Comparison of ENCODE assay signal across 1 cellular context in the genomic region with DNA sequence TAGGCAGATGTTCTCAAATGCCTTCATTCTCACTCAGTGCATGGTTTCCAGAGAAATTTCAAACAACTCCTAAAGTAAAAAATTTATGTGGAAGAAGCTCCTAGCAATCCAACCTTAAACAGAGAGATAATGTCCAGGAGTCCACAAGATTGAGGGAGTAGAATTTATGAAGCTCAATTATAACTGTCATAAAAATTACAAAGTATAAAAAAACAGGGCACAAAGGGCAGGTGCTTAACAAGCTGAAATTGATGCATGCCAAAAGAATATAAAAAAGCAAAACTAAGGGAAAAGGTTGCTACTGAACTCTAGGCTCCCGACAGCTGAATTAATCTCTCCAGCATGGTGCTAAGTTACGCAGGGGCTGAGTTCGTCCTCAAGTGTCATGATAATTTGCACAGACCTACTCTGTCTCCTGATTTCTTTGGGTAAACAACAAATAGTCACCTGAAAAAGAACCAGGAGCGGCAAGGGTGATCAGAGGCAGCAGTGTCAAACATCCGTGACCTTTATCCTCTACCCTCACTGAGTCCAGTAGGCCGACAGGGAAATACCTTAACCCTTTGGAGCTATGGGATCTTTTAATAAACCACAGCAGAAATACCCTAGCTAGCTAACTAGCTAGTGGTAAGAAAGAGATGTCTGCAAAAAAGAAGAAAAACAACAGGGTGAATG.
TF ChIP-seq lines count a peak whose summit lies in the region.

No MANE protein-coding gene starts in this region.

TF ChIP-seq in HepG2, 621 proteins besides CTCF, POLR2A, EP300 and RAD21 (continued from another document and continues in another):
- no peak for TF ChIP-seq ZNF235 (CRISPR knock-in tag; IDR thresholded peaks at IDR 0.05; ENCODE audit: borderline replicate concordance)
- TF ChIP-seq, protein P1, sequence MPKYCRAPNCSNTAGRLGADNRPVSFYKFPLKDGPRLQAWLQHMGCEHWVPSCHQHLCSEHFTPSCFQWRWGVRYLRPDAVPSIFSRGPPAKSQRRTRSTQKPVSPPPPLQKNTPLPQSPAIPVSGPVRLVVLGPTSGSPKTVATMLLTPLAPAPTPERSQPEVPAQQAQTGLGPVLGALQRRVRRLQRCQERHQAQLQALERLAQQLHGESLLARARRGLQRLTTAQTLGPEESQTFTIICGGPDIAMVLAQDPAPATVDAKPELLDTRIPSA (CRISPR knock-in tag; IDR thresholded peaks at IDR 0.05; ENCODE audit: borderline replicate concordance) = no peak
- TF ChIP-seq HNF4A (CRISPR knock-in tag; IDR thresholded peaks at IDR 0.05) = peak; percentile 90
- peak; percentile 95 for TF ChIP-seq NR2F6 (IDR thresholded peaks at IDR 0.05)
- TF ChIP-seq NR2F6 (CRISPR knock-in tag; IDR thresholded peaks at IDR 0.05) = peak; percentile 94
- TF ChIP-seq HDAC2 (CRISPR knock-in tag; IDR thresholded peaks at IDR 0.05) = peak; percentile 90
- no peak for TF ChIP-seq ZKSCAN5 (CRISPR knock-in tag; IDR thresholded peaks at IDR 0.05)
- TF ChIP-seq ISX (CRISPR knock-in tag; conservative IDR thresholded peaks at IDR 0.05) = no peak
- TF ChIP-seq TP53 (CRISPR knock-in tag; conservative IDR thresholded peaks at IDR 0.05) = no peak
- TF ChIP-seq CREM (IDR thresholded peaks at IDR 0.05) = peak; percentile 63; the same call in 1 of the 2 replicates
- no peak for TF ChIP-seq CREM (CRISPR knock-in tag; IDR thresholded peaks at IDR 0.05)
- no peak for TF ChIP-seq SOX6 (IDR thresholded peaks at IDR 0.05)
- TF ChIP-seq SOX6 (CRISPR knock-in tag; IDR thresholded peaks at IDR 0.05) = peak; percentile 77
- TF ChIP-seq ZNF510 (CRISPR knock-in tag; IDR thresholded peaks at IDR 0.05; ENCODE audit: low read depth) = no peak
- TF ChIP-seq ETV5 (CRISPR knock-in tag; IDR thresholded peaks at IDR 0.05; ENCODE audit: borderline replicate concordance) = peak; percentile 38; the same call in 1 of the 2 replicates
- TF ChIP-seq, protein P2, sequence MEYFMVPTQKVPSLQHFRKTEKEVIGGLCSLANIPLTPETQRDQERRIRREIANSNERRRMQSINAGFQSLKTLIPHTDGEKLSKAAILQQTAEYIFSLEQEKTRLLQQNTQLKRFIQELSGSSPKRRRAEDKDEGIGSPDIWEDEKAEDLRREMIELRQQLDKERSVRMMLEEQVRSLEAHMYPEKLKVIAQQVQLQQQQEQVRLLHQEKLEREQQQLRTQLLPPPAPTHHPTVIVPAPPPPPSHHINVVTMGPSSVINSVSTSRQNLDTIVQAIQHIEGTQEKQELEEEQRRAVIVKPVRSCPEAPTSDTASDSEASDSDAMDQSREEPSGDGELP (IDR thresholded peaks at IDR 0.05; ENCODE audit: borderline replicate concordance, low read depth) = peak; percentile 82; the same call in 1 of the 2 replicates
- TF ChIP-seq, protein P3, sequence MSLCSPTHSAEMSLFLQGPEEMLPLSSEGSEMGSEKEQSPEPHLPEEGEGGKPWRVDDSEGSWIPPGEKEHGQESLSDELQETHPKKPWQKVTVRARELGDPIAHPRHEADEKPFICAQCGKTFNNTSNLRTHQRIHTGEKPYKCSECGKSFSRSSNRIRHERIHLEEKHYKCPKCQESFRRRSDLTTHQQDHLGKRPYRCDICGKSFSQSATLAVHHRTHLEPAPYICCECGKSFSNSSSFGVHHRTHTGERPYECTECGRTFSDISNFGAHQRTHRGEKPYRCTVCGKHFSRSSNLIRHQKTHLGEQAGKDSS (CRISPR knock-in tag; IDR thresholded peaks at IDR 0.05; ENCODE audit: borderline replicate concordance, low read depth) = no peak
- no peak for TF ChIP-seq NFIB (CRISPR knock-in tag; IDR thresholded peaks at IDR 0.05; ENCODE audit: borderline replicate concordance)
- no peak for TF ChIP-seq RFXAP (CRISPR knock-in tag; IDR thresholded peaks at IDR 0.05; ENCODE audit: borderline replicate concordance)
- TF ChIP-seq, protein P4, sequence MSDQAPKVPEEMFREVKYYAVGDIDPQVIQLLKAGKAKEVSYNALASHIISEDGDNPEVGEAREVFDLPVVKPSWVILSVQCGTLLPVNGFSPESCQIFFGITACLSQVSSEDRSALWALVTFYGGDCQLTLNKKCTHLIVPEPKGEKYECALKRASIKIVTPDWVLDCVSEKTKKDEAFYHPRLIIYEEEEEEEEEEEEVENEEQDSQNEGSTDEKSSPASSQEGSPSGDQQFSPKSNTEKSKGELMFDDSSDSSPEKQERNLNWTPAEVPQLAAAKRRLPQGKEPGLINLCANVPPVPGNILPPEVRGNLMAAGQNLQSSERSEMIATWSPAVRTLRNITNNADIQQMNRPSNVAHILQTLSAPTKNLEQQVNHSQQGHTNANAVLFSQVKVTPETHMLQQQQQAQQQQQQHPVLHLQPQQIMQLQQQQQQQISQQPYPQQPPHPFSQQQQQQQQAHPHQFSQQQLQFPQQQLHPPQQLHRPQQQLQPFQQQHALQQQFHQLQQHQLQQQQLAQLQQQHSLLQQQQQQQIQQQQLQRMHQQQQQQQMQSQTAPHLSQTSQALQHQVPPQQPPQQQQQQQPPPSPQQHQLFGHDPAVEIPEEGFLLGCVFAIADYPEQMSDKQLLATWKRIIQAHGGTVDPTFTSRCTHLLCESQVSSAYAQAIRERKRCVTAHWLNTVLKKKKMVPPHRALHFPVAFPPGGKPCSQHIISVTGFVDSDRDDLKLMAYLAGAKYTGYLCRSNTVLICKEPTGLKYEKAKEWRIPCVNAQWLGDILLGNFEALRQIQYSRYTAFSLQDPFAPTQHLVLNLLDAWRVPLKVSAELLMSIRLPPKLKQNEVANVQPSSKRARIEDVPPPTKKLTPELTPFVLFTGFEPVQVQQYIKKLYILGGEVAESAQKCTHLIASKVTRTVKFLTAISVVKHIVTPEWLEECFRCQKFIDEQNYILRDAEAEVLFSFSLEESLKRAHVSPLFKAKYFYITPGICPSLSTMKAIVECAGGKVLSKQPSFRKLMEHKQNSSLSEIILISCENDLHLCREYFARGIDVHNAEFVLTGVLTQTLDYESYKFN (CRISPR knock-in tag; conservative IDR thresholded peaks at IDR 0.05) = peak; percentile 91
- no peak for TF ChIP-seq ZNF326 (CRISPR knock-in tag; IDR thresholded peaks at IDR 0.05; ENCODE audit: borderline replicate concordance)
- TF ChIP-seq TSC22D2 (CRISPR knock-in tag; IDR thresholded peaks at IDR 0.05; ENCODE audit: borderline replicate concordance) = no peak
- 0 out of 2 replicates have a peak, but pooled peaks have one; percentile 36 for TF ChIP-seq FOXK1 (CRISPR knock-in tag; IDR thresholded peaks at IDR 0.05; ENCODE audit: borderline replicate concordance, low read depth)
- peak; percentile 88 for TF ChIP-seq NCOA2 (CRISPR knock-in tag; IDR thresholded peaks at IDR 0.05)
- TF ChIP-seq CHCHD3 (CRISPR knock-in tag; IDR thresholded peaks at IDR 0.05) = no peak
- TF ChIP-seq ATF1 (CRISPR knock-in tag; IDR thresholded peaks at IDR 0.05) = 0 out of 2 replicates have a peak, but pooled peaks have one; percentile 27
- TF ChIP-seq, protein P5, sequence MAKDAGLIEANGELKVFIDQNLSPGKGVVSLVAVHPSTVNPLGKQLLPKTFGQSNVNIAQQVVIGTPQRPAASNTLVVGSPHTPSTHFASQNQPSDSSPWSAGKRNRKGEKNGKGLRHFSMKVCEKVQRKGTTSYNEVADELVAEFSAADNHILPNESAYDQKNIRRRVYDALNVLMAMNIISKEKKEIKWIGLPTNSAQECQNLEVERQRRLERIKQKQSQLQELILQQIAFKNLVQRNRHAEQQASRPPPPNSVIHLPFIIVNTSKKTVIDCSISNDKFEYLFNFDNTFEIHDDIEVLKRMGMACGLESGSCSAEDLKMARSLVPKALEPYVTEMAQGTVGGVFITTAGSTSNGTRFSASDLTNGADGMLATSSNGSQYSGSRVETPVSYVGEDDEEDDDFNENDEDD (CRISPR knock-in tag; IDR thresholded peaks at IDR 0.05; ENCODE audit: borderline replicate concordance) = peak; percentile 45; the same call in 1 of the 2 replicates
- TF ChIP-seq, protein P6, sequence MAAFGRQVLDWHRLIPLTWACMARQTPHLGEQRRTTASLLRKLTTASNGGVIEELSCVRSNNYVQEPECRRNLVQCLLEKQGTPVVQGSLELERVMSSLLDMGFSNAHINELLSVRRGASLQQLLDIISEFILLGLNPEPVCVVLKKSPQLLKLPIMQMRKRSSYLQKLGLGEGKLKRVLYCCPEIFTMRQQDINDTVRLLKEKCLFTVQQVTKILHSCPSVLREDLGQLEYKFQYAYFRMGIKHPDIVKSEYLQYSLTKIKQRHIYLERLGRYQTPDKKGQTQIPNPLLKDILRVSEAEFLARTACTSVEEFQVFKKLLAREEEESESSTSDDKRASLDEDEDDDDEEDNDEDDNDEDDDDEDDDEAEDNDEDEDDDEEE (CRISPR knock-in tag; IDR thresholded peaks at IDR 0.05) = no peak
- TF ChIP-seq HDAC6 (IDR thresholded peaks at IDR 0.05; ENCODE audit: low read depth, low read length) = no peak
- no peak for TF ChIP-seq ZNF552 (CRISPR knock-in tag; IDR thresholded peaks at IDR 0.05; ENCODE audit: borderline replicate concordance)
- peak; percentile 81 for TF ChIP-seq SALL1 (CRISPR knock-in tag; IDR thresholded peaks at IDR 0.05)
- TF ChIP-seq, protein P7, sequence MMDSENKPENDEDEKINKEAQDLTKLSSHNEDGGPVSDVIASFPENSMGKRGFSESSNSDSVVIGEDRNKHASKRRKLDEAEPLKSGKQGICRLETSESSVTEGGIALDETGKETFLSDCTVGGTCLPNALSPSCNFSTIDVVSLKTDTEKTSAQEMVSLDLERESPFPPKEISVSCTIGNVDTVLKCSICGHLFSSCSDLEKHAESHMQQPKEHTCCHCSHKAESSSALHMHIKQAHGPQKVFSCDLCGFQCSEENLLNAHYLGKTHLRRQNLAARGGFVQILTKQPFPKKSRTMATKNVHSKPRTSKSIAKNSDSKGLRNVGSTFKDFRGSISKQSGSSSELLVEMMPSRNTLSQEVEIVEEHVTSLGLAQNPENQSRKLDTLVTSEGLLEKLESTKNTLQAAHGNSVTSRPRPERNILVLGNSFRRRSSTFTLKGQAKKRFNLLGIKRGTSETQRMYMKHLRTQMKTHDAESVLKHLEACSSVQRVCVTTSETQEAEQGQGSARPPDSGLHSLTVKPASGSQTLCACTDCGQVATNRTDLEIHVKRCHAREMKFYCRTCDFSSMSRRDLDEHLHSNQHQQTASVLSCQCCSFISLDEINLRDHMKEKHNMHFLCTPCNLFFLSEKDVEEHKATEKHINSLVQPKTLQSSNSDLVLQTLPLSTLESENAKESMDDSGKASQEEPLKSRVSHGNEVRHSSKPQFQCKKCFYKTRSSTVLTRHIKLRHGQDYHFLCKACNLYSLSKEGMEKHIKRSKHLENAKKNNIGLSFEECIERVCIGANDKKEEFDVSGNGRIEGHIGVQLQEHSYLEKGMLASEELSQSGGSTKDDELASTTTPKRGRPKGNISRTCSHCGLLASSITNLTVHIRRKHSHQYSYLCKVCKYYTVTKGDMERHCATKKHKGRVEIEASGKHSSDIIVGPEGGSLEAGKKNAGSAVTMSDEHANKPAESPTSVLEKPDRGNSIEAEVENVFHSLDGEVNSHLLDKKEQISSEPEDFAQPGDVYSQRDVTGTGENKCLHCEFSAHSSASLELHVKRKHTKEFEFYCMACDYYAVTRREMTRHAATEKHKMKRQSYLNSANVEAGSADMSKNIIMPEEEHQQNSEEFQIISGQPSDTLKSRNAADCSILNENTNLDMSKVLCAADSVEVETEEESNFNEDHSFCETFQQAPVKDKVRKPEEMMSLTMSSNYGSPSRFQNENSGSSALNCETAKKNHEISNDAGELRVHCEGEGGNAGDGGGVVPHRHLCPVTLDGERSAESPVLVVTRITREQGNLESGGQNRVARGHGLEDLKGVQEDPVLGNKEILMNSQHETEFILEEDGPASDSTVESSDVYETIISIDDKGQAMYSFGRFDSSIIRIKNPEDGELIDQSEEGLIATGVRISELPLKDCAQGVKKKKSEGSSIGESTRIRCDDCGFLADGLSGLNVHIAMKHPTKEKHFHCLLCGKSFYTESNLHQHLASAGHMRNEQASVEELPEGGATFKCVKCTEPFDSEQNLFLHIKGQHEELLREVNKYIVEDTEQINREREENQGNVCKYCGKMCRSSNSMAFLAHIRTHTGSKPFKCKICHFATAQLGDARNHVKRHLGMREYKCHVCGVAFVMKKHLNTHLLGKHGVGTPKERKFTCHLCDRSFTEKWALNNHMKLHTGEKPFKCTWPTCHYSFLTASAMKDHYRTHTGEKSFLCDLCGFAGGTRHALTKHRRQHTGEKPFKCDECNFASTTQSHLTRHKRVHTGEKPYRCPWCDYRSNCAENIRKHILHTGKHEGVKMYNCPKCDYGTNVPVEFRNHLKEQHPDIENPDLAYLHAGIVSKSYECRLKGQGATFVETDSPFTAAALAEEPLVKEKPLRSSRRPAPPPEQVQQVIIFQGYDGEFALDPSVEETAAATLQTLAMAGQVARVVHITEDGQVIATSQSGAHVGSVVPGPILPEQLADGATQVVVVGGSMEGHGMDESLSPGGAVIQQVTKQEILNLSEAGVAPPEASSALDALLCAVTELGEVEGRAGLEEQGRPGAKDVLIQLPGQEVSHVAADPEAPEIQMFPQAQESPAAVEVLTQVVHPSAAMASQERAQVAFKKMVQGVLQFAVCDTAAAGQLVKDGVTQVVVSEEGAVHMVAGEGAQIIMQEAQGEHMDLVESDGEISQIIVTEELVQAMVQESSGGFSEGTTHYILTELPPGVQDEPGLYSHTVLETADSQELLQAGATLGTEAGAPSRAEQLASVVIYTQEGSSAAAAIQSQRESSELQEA (CRISPR knock-in tag; IDR thresholded peaks at IDR 0.05; ENCODE audit: not compliant biosample characterization) = no peak
- TF ChIP-seq, protein P8, sequence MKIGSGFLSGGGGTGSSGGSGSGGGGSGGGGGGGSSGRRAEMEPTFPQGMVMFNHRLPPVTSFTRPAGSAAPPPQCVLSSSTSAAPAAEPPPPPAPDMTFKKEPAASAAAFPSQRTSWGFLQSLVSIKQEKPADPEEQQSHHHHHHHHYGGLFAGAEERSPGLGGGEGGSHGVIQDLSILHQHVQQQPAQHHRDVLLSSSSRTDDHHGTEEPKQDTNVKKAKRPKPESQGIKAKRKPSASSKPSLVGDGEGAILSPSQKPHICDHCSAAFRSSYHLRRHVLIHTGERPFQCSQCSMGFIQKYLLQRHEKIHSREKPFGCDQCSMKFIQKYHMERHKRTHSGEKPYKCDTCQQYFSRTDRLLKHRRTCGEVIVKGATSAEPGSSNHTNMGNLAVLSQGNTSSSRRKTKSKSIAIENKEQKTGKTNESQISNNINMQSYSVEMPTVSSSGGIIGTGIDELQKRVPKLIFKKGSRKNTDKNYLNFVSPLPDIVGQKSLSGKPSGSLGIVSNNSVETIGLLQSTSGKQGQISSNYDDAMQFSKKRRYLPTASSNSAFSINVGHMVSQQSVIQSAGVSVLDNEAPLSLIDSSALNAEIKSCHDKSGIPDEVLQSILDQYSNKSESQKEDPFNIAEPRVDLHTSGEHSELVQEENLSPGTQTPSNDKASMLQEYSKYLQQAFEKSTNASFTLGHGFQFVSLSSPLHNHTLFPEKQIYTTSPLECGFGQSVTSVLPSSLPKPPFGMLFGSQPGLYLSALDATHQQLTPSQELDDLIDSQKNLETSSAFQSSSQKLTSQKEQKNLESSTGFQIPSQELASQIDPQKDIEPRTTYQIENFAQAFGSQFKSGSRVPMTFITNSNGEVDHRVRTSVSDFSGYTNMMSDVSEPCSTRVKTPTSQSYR (CRISPR knock-in tag; IDR thresholded peaks at IDR 0.05; ENCODE audit: borderline replicate concordance) = peak; percentile 14; the same call in 1 of the 2 replicates
- no peak for TF ChIP-seq KAT7 (CRISPR knock-in tag; IDR thresholded peaks at IDR 0.05; ENCODE audit: borderline replicate concordance)
- no peak for TF ChIP-seq ZNF549 (CRISPR knock-in tag; IDR thresholded peaks at IDR 0.05)
- peak; percentile 20; the same call in 1 of the 2 replicates for TF ChIP-seq IRF2 (CRISPR knock-in tag; IDR thresholded peaks at IDR 0.05)
- TF ChIP-seq, protein P9, sequence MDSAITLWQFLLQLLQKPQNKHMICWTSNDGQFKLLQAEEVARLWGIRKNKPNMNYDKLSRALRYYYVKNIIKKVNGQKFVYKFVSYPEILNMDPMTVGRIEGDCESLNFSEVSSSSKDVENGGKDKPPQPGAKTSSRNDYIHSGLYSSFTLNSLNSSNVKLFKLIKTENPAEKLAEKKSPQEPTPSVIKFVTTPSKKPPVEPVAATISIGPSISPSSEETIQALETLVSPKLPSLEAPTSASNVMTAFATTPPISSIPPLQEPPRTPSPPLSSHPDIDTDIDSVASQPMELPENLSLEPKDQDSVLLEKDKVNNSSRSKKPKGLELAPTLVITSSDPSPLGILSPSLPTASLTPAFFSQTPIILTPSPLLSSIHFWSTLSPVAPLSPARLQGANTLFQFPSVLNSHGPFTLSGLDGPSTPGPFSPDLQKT (CRISPR knock-in tag; IDR thresholded peaks at IDR 0.05; ENCODE audit: borderline replicate concordance) = no peak
